ENCODE assay signal across 1 cellular context in genomic region chr19:33426621-33427475, GRCh38.
TF ChIP-seq lines count a peak whose summit lies in the region.

No MANE protein-coding gene starts in this region.

TF ChIP-seq in HepG2, 621 proteins besides CTCF, POLR2A, EP300 and RAD21:
- TF ChIP-seq SP2 (CRISPR knock-in tag; IDR thresholded peaks at IDR 0.05) (no peak), HBP1 (CRISPR knock-in tag; IDR thresholded peaks at IDR 0.05; ENCODE audit: low read depth) (no peak), IRF1 (CRISPR knock-in tag; IDR thresholded peaks at IDR 0.05; ENCODE audit: low read depth) (no peak), NCOA5 (CRISPR knock-in tag; IDR thresholded peaks at IDR 0.05) (no peak), MTERF4 (CRISPR knock-in tag; IDR thresholded peaks at IDR 0.05) (no peak), CCDC6 (CRISPR knock-in tag; IDR thresholded peaks at IDR 0.05) (no peak), SMC3 (IDR thresholded peaks at IDR 0.05; ENCODE audit: low read length) (no peak), ZNF580 (CRISPR knock-in tag; IDR thresholded peaks at IDR 0.05; ENCODE audit: borderline replicate concordance, low read depth) (no peak), CERS6 (CRISPR knock-in tag; IDR thresholded peaks at IDR 0.05) (no peak)
